Comparison of ENCODE assay signal across 9 cellular contexts in the genomic region with DNA sequence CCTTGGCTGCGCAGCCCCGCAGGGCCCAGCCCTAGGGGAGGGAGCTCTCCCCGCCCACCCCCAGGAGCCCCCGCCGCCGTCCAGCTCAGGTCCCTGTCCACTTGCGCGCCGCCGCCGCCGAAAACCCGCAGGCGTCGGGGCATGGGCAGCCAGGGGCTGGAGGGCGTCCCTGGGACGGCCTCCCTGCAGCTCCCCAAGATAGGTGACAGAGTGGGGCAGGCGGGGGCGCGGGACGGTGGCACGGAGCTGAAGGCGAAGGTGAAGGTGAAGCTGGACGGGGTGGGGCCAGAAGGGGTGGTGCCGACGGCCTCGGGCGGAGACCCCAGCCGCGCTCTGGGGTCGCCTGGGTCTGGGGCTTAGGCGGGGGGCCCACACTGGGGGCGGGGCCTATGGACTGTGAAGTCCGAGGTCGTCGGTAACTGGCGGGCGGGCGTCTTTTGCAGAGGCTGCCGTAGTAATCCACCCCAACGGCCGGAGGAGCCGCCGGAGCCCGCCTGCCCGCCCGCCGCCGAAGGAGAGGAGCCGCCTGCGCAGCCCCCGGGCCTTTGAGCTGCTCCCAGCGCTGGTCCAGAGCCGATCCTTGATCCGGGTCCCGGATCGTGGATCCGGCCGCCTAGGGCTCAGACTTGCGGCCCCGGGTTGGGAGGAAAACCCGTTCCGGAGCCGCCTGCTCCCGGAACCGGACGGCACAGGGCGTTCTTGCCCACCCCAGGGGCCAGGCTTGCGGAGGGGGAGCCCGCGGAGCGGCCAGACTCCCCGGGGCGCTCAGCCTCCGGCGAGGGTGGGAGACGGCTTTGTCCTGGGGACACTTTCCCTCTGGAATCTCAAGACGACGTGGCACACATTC. TPM values are rescaled to one million over a fixed set of nuclear protein-coding genes. Genes with fewer than 3 reads are reported as not detected.
DNase-seq lines count a peak whose midpoint lies in the region; ATAC-seq and TF ChIP-seq lines count a peak whose summit lies in the region.
"Had no signal": no experiment of that assay in that cellular context is flagged by ENCODE, and none has a peak within 500 bp of the region (broad histone marks: within the 10 kb centered on the region; RNA-seq: fewer than 3 reads in every experiment).

No MANE protein-coding gene starts in this region.

- TF ChIP-seq CTCF in GM23338 (conservative IDR thresholded peaks at IDR 0.05; ENCODE audit: low read depth in 2 of 2): no peak

- peak overlapping the region; percentile 59; the same call in 1 of the 2 replicates for H2AFZ ChIP-seq in GM23338

- H3K4me1 Mint-ChIP-seq in GM23338 (peaks cover 18% of the 10 kb centered on the region), immature natural killer cell (peaks cover 18 to 21% of the 10 kb centered on the region in 2 donors)

- peak overlapping the region in 1 of 3 donors; percentile 16 for H3K9ac ChIP-seq in skeletal muscle tissue (ENCODE audit: low read depth in 1 of 3, low read length in 3 of 3)

- H3K9me3 Mint-ChIP-seq in GM23338: no peaks in the 10 kb centered on the region; the same call in 2 of the 3 replicates
- no peaks in the 10 kb centered on the region for H3K9me3 Mint-ChIP-seq in immature natural killer cell

- H3K79me2 ChIP-seq in GM23338 (replicated peaks; ENCODE audit: insufficient read depth): no peaks in the 10 kb centered on the region

- peaks cover 12% of the 10 kb centered on the region for H4K20me1 ChIP-seq in GM23338 (replicated peaks; ENCODE audit: insufficient read depth)

- peak; percentile 65 for ATAC-seq in GM23338
- no peak for ATAC-seq in GM18867 (IDR thresholded peaks at IDR 0.05; ENCODE audit: unreplicated experiment)

- H3K27ac ChIP-seq in GM23338 (ENCODE audit: low read depth): no peak overlapping the region
- peak overlapping the region; percentile 36 for H3K27ac ChIP-seq in skeletal muscle tissue (ENCODE audit: low read depth, low read length)

- H3K27me3 Mint-ChIP-seq in GM23338 (ENCODE audit: insufficient read depth, low read depth, poor library complexity): peaks cover 30% of the 10 kb centered on the region
- H3K27me3 Mint-ChIP-seq in immature natural killer cell (ENCODE audit: low read depth in 3 of 3): peaks cover 0 to 9% (median 2%) of the 10 kb centered on the region in 3 donors
- H3K27me3 Mint-ChIP-seq: activated naive CD8-positive, alpha-beta T cell had no signal

- no peak overlapping the region for H3K27ac Mint-ChIP-seq in GM23338
- no peak overlapping the region for H3K27ac Mint-ChIP-seq in immature natural killer cell

- peaks cover 13% of the 10 kb centered on the region; the same call in 2 of the 3 replicates for H3K36me3 Mint-ChIP-seq in GM23338 (ENCODE audit: low read depth)
- peaks cover 0 to 6% (median 6%) of the 10 kb centered on the region in 3 donors for H3K36me3 Mint-ChIP-seq in immature natural killer cell
- H3K36me3 Mint-ChIP-seq: activated naive CD8-positive, alpha-beta T cell had no signal

- H3K4me2 ChIP-seq in GM23338: peak overlapping the region; percentile 96

- H3K4me3 Mint-ChIP-seq in GM23338 (peak overlapping the region; percentile 70), immature natural killer cell (no peak overlapping the region)
- H3K4me3 Mint-ChIP-seq: activated naive CD8-positive, alpha-beta T cell had no signal

- H3F3A ChIP-seq in GM23338 (replicated peaks; ENCODE audit: low read depth): peaks cover 19% of the 10 kb centered on the region

- peaks cover 29% of the 10 kb centered on the region for H3K27me3 ChIP-seq in GM23338 (ENCODE audit: insufficient read depth)
- H3K27me3 ChIP-seq in skeletal muscle tissue (ENCODE audit: control insufficient read depth in 3 of 3, insufficient read depth in 3 of 3, low read length in 3 of 3): no peaks in the 10 kb centered on the region

- H3K9me3 ChIP-seq in skeletal muscle tissue (ENCODE audit: control insufficient read depth in 3 of 3, low read length in 3 of 3): no peaks in the 10 kb centered on the region

- H3K36me3 ChIP-seq in GM23338 (ENCODE audit: insufficient read depth) (no peaks in the 10 kb centered on the region), skeletal muscle tissue (ENCODE audit: control insufficient read depth in 3 of 3, insufficient read depth in 3 of 3, low read length in 3 of 3) (peaks cover 29 to 33% (median 30%) of the 10 kb centered on the region in 3 donors)

- no peaks in the 10 kb centered on the region for H3K9me2 ChIP-seq in GM23338 (ENCODE audit: insufficient read depth)

- peaks cover 20% of the 10 kb centered on the region for H3K4me1 ChIP-seq in GM23338 (ENCODE audit: insufficient read depth)
- peaks cover 35 to 55% (median 52%) of the 10 kb centered on the region in 3 donors for H3K4me1 ChIP-seq in skeletal muscle tissue (ENCODE audit: control insufficient read depth in 3 of 3, insufficient read depth in 3 of 3, low read length in 3 of 3)

- H3K4me3 ChIP-seq in GM23338 (peak overlapping the region; percentile 82), iPS-11a (ENCODE audit: low read depth, low read length) (peak overlapping the region; percentile 24), skeletal muscle tissue (ENCODE audit: low read length in 3 of 3) (no peak overlapping the region)

- DNase-seq in GM23338 (ENCODE audit: low spot score) (peak; percentile 91), brain pericyte (ENCODE audit: low read depth, low spot score) (peak; percentile 32), NAMALWA (ENCODE audit: low spot score) (no peak), immature natural killer cell (no peak), H4 (ENCODE audit: low spot score) (no peak)

TF ChIP-seq in GM23338, 12 proteins besides CTCF, POLR2A, EP300 and RAD21 (continues in another document):
- TF ChIP-seq CREB1 (CRISPR knock-in tag; IDR thresholded peaks at IDR 0.05; ENCODE audit: low read depth): peak; percentile 56
- TF ChIP-seq ZNF114 (CRISPR knock-in tag; IDR thresholded peaks at IDR 0.05): no peak
- no peak for TF ChIP-seq STAT1 (IDR thresholded peaks at IDR 0.05; ENCODE audit: unreplicated experiment)
- TF ChIP-seq REST (IDR thresholded peaks at IDR 0.05; ENCODE audit: unreplicated experiment): no peak

RNA-seq across cellular contexts. Expression of gene SREBF1, which starts 27.0 kb away (rescaled TPM):
- total RNA-seq in GM23338 (2014; rRNA removed; shearing (Covaris generic)): 77.7 and 85.3 TPM in 2 replicates
- polyA plus RNA-seq in GM23338 (2016; fragmentation: Nextera tagmentation; extraction: Ambion mirVana) (39.6 and 43.7 TPM in 2 replicates), immature natural killer cell (10 to 100 TPM in 1 of 3 donors, 1 to 10 TPM in 2; 2.9 to 13.4 (median 4.4) TPM)
- total RNA-seq in skeletal muscle tissue: 23.0 TPM
- 63.9 and 65.8 TPM in 2 replicates for total RNA-seq in H4 (2014; rRNA removed; shearing (Covaris generic))

Comparison
In these comparisons a context has a peak if more than half of its experiments do, and no peak if none do; other contexts are left out.
1. DNase-seq: peak in GM23338 (single experiment) and brain pericyte (single experiment); none in NAMALWA (single experiment), immature natural killer cell (0 of 3) and H4 (single experiment).
2. H3K4me3 ChIP-seq: peak in GM23338 (single experiment) and iPS-11a (single experiment); none in skeletal muscle tissue (0 of 3).